ENCODE assay signal across 9 cellular contexts in the genomic region with DNA sequence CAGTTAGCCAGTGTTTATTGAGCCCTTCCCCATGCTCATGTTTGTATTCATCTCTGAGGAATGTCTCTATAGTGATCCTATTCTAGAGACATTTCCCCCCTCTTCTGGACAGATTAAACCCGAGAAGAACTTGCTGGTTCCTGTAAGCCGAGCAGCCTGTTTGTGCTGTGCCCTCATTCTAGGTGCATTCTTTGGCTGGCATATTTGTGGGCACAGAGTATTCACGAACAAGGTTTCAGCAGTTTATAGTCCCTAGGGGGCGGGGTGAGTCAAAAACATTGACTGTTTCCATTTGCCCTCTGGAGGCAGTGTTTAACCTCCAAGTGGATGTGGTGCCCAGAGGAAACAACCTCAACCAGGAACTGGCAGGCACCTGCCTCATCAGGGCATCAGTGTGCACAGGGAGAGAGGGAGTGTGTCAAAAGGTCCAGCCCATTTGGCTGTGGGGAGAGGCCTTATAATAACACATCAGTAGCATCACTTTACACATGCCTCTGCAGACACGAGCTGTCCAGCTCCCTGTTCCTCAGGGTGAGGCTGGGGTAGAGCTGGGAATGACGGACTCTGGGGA.
DNase-seq lines count a peak whose midpoint lies in the region; ATAC-seq, FAIRE-seq and TF ChIP-seq lines count a peak whose summit lies in the region.
"Had no signal": no experiment of that assay in that cellular context is flagged by ENCODE, and none has a peak within 500 bp of the region (broad histone marks: within the 10 kb centered on the region; RNA-seq: fewer than 3 reads in every experiment).

No MANE protein-coding gene starts in this region.

- POLR2A ChIA-PET in BJ (lab: Charles Lee) (interaction anchor here (0.6 kb wide), 1 partner anchor 104 kb away, joined by 6 read pairs; no protein-coding TSS in a partner anchor), GM12878 (lab: Charles Lee) (no interaction called here)

- no peaks in the 10 kb centered on the region for H3K27me3 ChIP-seq in BJ (ENCODE audit: control insufficient read depth, insufficient read depth, low read length)
- H3K27me3 ChIP-seq in GM12878 (replicated peaks in 1 of 2; ENCODE audit: control insufficient read depth in 2 of 2, insufficient read depth in 2 of 2, low read length in 1 of 2) = no peaks in the 10 kb centered on the region
- H3K27me3 ChIP-seq in liver (ENCODE audit: control insufficient read depth in 4 of 4, insufficient read depth in 4 of 4, low read length in 3 of 4) = no peaks in the 10 kb centered on the region
- H3K27me3 ChIP-seq in gastroesophageal sphincter = no peaks in the 10 kb centered on the region
- H3K27me3 ChIP-seq in tibial nerve = no peaks in the 10 kb centered on the region

- H3K9me3 ChIP-seq in GM12878 (replicated peaks; ENCODE audit: control insufficient read depth, insufficient read depth, low read length) = no peaks in the 10 kb centered on the region
- no peaks in the 10 kb centered on the region for H3K9me3 ChIP-seq in liver (ENCODE audit: control insufficient read depth in 4 of 4, low read length in 3 of 4)
- H3K9me3 ChIP-seq in gastroesophageal sphincter = no peaks in the 10 kb centered on the region
- no peaks in the 10 kb centered on the region for H3K9me3 ChIP-seq in tibial nerve

- no peak overlapping the region for H3K9ac ChIP-seq in GM12878 (ENCODE audit: control insufficient read depth, insufficient read depth, low read length)
- no peak overlapping the region for H3K9ac ChIP-seq in liver (ENCODE audit: low read depth in 1 of 2, low read length in 2 of 2)

- no peak overlapping the region for H3K27ac ChIP-seq in GM12878 (ENCODE audit: control insufficient read depth, insufficient read depth)
- H3K27ac ChIP-seq in liver (ENCODE audit: low read depth in 1 of 2, low read length in 2 of 2) = no peak overlapping the region
- no peak overlapping the region for H3K27ac ChIP-seq in gastroesophageal sphincter
- H3K27ac ChIP-seq in tibial nerve = no peak overlapping the region
- H3K27ac ChIP-seq: skin epidermis had no signal

- H2AFZ ChIP-seq in GM12878 (ENCODE audit: control insufficient read depth, low read depth, low read length) = no peak overlapping the region

- peaks cover 3% of the 10 kb centered on the region; the same call in 1 of the 2 replicates for H3K4me1 ChIP-seq in GM12878 (ENCODE audit: control insufficient read depth, insufficient read depth, low read length)
- H3K4me1 ChIP-seq in liver (ENCODE audit: control insufficient read depth in 4 of 4, insufficient read depth in 4 of 4, low read length in 3 of 4) = no peaks in the 10 kb centered on the region
- H3K4me1 ChIP-seq in gastroesophageal sphincter = no peaks in the 10 kb centered on the region
- peaks cover 0 to 8% (median 0%) of the 10 kb centered on the region in 4 donors for H3K4me1 ChIP-seq in tibial nerve

- TF ChIP-seq EP300 in GM12878 (IDR thresholded peaks at IDR 0.05; ENCODE audit: borderline replicate concordance in 1 of 2, control insufficient read depth in 1 of 2, low read depth in 2 of 2, low read length in 2 of 2) (no peak), gastroesophageal sphincter (IDR thresholded peaks at IDR 0.05) (no peak), tibial nerve (IDR thresholded peaks at IDR 0.05) (no peak)

- TF ChIP-seq RAD21 in GM12878 (IDR thresholded peaks at IDR 0.05; ENCODE audit: insufficient read depth, low read depth, low read length) (peak; percentile 33; the same call in 1 of the 2 replicates), liver (IDR thresholded peaks at IDR 0.05) (peak; percentile 36 to 58)

- BruUV-seq in GM12878 (replicated peaks; lab: Mats Ljungman, UMichigan) = no TSS peak

- no peak for TF ChIP-seq POLR2A in GM12878 (IDR thresholded peaks at IDR 0.05; ENCODE audit: low read depth, low read length)
- no peak for TF ChIP-seq POLR2A in gastroesophageal sphincter (IDR thresholded peaks at IDR 0.05)
- TF ChIP-seq POLR2A in tibial nerve (IDR thresholded peaks at IDR 0.05) = no peak

- H3K4me3 ChIP-seq in BJ (ENCODE audit: low read depth, low read length) = no peak overlapping the region
- no peak overlapping the region for H3K4me3 ChIP-seq in GM12878
- no peak overlapping the region for H3K4me3 ChIP-seq in liver (ENCODE audit: low read depth in 1 of 3, low read length in 3 of 3)
- H3K4me3 ChIP-seq in gastroesophageal sphincter = no peak overlapping the region
- no peak overlapping the region for H3K4me3 ChIP-seq in tibial nerve
- H3K4me3 ChIP-seq: skin epidermis had no signal

- no peaks in the 10 kb centered on the region for H4K20me1 ChIP-seq in GM12878 (ENCODE audit: control insufficient read depth, insufficient read depth)

- H3K4me2 ChIP-seq in GM12878 (ENCODE audit: control insufficient read depth, insufficient read depth) = no peak overlapping the region

- DNase-seq in BJ (ENCODE audit: low read depth) (peak; percentile 49), GM13977 (ENCODE audit: low spot score) (no peak), NCI-H524 (lab: John Stamatoyannopoulos, UW) (peak; percentile 24 to 67), GM12878 (ENCODE audit: low read depth, low spot score) (peak; percentile 9), tibial nerve (ENCODE audit: low spot score in 2 of 2) (no peak)

- 32% methylated on average over 6 of the region's 6 CpGs for WGBS in GM12878 (ENCODE audit: insufficient coverage, insufficient replicate concordance, low lambda C conversion rate, missing lambda C conversion rate)
- WGBS in liver = 79% methylated on average over 6 of the region's 6 CpGs
- WGBS in gastroesophageal sphincter (ENCODE audit: low coverage in 1 of 2), 2 donors = 90 to 92% methylated on average over 2 of the region's 6 CpGs
- 66 to 70% methylated on average over 6 of the region's 6 CpGs for WGBS in tibial nerve, 2 donors

- CTCF ChIA-PET in BJ (lab: Yijun Ruan, JAX) = interaction anchor here (0.5 to 1.9 kb wide), 16 partner anchors 10 to 1994 kb away, joined by 3 to 5 read pairs (median 3); no protein-coding TSS in a partner anchor
- CTCF ChIA-PET in GM12878 (lab: Yijun Ruan, JAX) = interaction anchor here (0.5 to 2.4 kb wide), 27 partner anchors 8 to 801 kb away, joined by 3 to 14 read pairs (median 4); no protein-coding TSS in a partner anchor

- ATAC-seq in HG03159 (IDR thresholded peaks at IDR 0.05; ENCODE audit: unreplicated experiment) = peak; percentile 84
- peak; percentile 97 for ATAC-seq in GM12878
- no peak for ATAC-seq in gastroesophageal sphincter

- peak; percentile 51 for TF ChIP-seq CTCF in BJ (IDR thresholded peaks at IDR 0.05; ENCODE audit: insufficient read depth, low read depth, low read length)
- TF ChIP-seq CTCF in GM13977 (IDR thresholded peaks at IDR 0.05; ENCODE audit: extremely low read depth, insufficient read depth, missing control alignments) = peak; percentile 34
- TF ChIP-seq CTCF in GM12878 (IDR thresholded peaks at IDR 0.05 in 2 of 3, conservative IDR thresholded peaks at IDR 0.05 in 1 of 3; ENCODE audit: control insufficient read depth in 2 of 3, extremely low read depth in 1 of 3, insufficient read depth in 1 of 3, low read depth in 3 of 3, low read length in 3 of 3) = peak; percentile 54 to 68 (median 66)
- peak; percentile 20 for TF ChIP-seq CTCF in liver (IDR thresholded peaks at IDR 0.05; ENCODE audit: low read depth, low read length, missing input control)
- no peak for TF ChIP-seq CTCF in gastroesophageal sphincter (IDR thresholded peaks at IDR 0.05)
- peak in 1 of 5 experiments; percentile 9 for TF ChIP-seq CTCF in tibial nerve (IDR thresholded peaks at IDR 0.05)

- SMC1A ChIA-PET in GM12878 (lab: Charles Lee; ENCODE audit: uncharacterized antibody, unreplicated experiment) = interaction anchor here (0.9 to 1.5 kb wide), 2 partner anchors 29 to 287 kb away, joined by 4 to 6 read pairs; no protein-coding TSS in a partner anchor

- in situ Hi-C loops in GM13977 (cut with MboI; ENCODE audit: low pct_unique_long_range_greater_than_20kb, low sequenced_read_pairs, unreplicated experiment) = no loop called here
- in situ Hi-C loops in GM12878 (cut with MboI) = no loop called here

- FAIRE-seq in GM12878 (lab: Jason Lieb, UNC) = no peak

- intact Hi-C loops in GM12878 (cut with micrococcal nuclease; ENCODE audit: unreplicated experiment) = loop anchor here (5.0 to 10.0 kb wide), 2 partner anchors 139 to 369 kb away; no protein-coding TSS in a partner anchor

- no peaks in the 10 kb centered on the region for H3K36me3 ChIP-seq in BJ (ENCODE audit: control insufficient read depth, insufficient read depth, low read length)
- H3K36me3 ChIP-seq in GM12878 (ENCODE audit: control insufficient read depth in 2 of 2, insufficient read depth in 2 of 2, low read length in 1 of 2) = no peaks in the 10 kb centered on the region
- no peaks in the 10 kb centered on the region for H3K36me3 ChIP-seq in liver (ENCODE audit: control insufficient read depth in 4 of 4, insufficient read depth in 3 of 4, low read depth in 1 of 4, low read length in 3 of 4)
- peaks cover 0 to 5% of the 10 kb centered on the region in 2 donors for H3K36me3 ChIP-seq in gastroesophageal sphincter
- H3K36me3 ChIP-seq in tibial nerve = peaks cover 0 to 8% (median 0%) of the 10 kb centered on the region in 3 donors

- RAD21 ChIA-PET in GM12878 (lab: Charles Lee; ENCODE audit: unreplicated experiment) = interaction anchor here (1.3 kb wide), 1 partner anchor 579 kb away, joined by 3 read pairs; no protein-coding TSS in a partner anchor

- H3K79me2 ChIP-seq in GM12878 (ENCODE audit: control insufficient read depth, insufficient read depth, low read length) = no peaks in the 10 kb centered on the region

TF ChIP-seq in GM12878, 131 proteins besides CTCF, POLR2A, EP300 and RAD21 (continues in another document):
- TF ChIP-seq IKZF1 (conservative IDR thresholded peaks at IDR 0.05) (0 out of 2 replicates have a peak, but pooled peaks have one; percentile 17), BHLHE40 (IDR thresholded peaks at IDR 0.05; ENCODE audit: borderline replicate concordance in 1 of 2, low read depth in 2 of 2, low read length in 1 of 2) (peak in 1 of 2 experiments; percentile 23; a peak in 1 of 4 replicates)

TF ChIP-seq in liver, 16 proteins besides CTCF, POLR2A, EP300 and RAD21 (continues in another document):
- no peak for TF ChIP-seq NR2F2 (IDR thresholded peaks at IDR 0.05)
- no peak for TF ChIP-seq JUND (IDR thresholded peaks at IDR 0.05)
- no peak for TF ChIP-seq EGR1 (IDR thresholded peaks at IDR 0.05; ENCODE audit: low read depth in 2 of 2)
- no peak for TF ChIP-seq YY1 (IDR thresholded peaks at IDR 0.05)
- no peak for TF ChIP-seq FOXA2 (IDR thresholded peaks at IDR 0.05)
- no peak for TF ChIP-seq GABPA (IDR thresholded peaks at IDR 0.05 in 1 of 2, conservative IDR thresholded peaks at IDR 0.05 in 1 of 2)

Comparison
In these comparisons a context has a peak if more than half of its experiments do, and no peak if none do; other contexts are left out.
1. DNase-seq: peak in BJ (single experiment), NCI-H524 (2 of 2) and GM12878 (single experiment); none in GM13977 (single experiment) and tibial nerve (0 of 2).
2. CTCF ChIP-seq: peak in BJ (single experiment), GM13977 (single experiment), GM12878 (3 of 3) and liver (single experiment); none in gastroesophageal sphincter (0 of 4).